21 cellular contexts compared by ENCODE assay signal in the genomic region with DNA sequence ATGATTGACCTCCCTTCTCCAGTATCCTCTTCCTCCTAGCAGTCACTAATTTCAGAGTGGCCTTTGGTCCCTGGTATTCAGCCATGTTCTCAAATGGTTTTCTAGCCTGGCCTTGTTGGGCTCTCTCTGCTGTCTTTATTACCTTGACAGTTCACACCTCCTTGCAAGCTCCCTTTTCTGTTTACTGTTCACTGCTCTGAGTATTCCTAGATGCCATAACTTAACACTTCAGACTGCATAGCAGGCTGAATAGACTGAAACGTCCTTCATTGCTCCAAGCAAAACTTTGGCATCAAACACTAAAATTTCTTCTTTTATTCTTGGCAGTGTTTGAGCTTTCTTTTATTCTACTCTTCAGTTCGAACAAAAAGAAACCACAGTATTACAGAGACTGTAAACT. TPM values are rescaled to one million over a fixed set of nuclear protein-coding genes. Genes with fewer than 3 reads are reported as not detected.
"Had no signal": no experiment of that assay in that cellular context is flagged by ENCODE, and none has a peak within 500 bp of the region (broad histone marks: within the 10 kb centered on the region; RNA-seq: fewer than 3 reads in every experiment).

No MANE protein-coding gene starts in this region.

- H3K9me3 ChIP-seq: psoas muscle, sigmoid colon, stomach, thoracic aorta had no signal

- H3K9me3 Mint-ChIP-seq: central memory CD8-positive, alpha-beta T cell; immature natural killer cell; memory B cell; natural killer cell treated with Interleukin-12 subunit alpha and Interleukin-12 subunit beta and Interleukin-15 and Interleukin-18, amount 100 ng/mL, for 72 hours had no signal

- H3K36me3 Mint-ChIP-seq: immature natural killer cell; memory B cell; natural killer cell treated with Interleukin-12 subunit alpha and Interleukin-12 subunit beta and Interleukin-15 and Interleukin-18, amount 100 ng/mL, for 72 hours had no signal

- DNase-seq: cortex of kidney; dorsolateral prefrontal cortex; effector CD8-positive, alpha-beta T cell; foreskin melanocyte; immature natural killer cell; midbrain; psoas muscle; retina; sigmoid colon; small intestine; stimulated activated CD4-positive, alpha-beta T cell treated with anti-CD3 and anti-CD28 coated beads, Interleukin-12 subunit alpha, Interleukin-12 subunit beta, amount 100 ng/mL, for 4 hours; stimulated activated naive CD4-positive, alpha-beta T cell; stomach; substantia nigra; trophoblast cell had no signal

- H3K27me3 ChIP-seq: dorsolateral prefrontal cortex, sigmoid colon, stomach had no signal

- H3K4me3 Mint-ChIP-seq: central memory CD8-positive, alpha-beta T cell; immature natural killer cell; memory B cell; natural killer cell treated with Interleukin-12 subunit alpha and Interleukin-12 subunit beta and Interleukin-15 and Interleukin-18, amount 100 ng/mL, for 72 hours had no signal

- H3K4me1 ChIP-seq: sigmoid colon, stomach had no signal

- H3K27ac ChIP-seq: dorsolateral prefrontal cortex, psoas muscle, stomach, thoracic aorta had no signal

- ATAC-seq: natural killer cell treated with Interleukin-12 subunit alpha and Interleukin-12 subunit beta and Interleukin-15 and Interleukin-18, amount 100 ng/mL, for 72 hours had no signal

- H3K4me3 ChIP-seq: dorsolateral prefrontal cortex, psoas muscle, sigmoid colon, stomach, thoracic aorta had no signal

- H3K4me1 Mint-ChIP-seq: central memory CD8-positive, alpha-beta T cell; immature natural killer cell; memory B cell had no signal

- H3K36me3 ChIP-seq: sigmoid colon, stomach, thoracic aorta had no signal

- H3K27ac Mint-ChIP-seq: immature natural killer cell; memory B cell; natural killer cell treated with Interleukin-12 subunit alpha and Interleukin-12 subunit beta and Interleukin-15 and Interleukin-18, amount 100 ng/mL, for 72 hours had no signal

RNA-seq across cellular contexts. Expression of a gene that starts 49.7 kb away (rescaled TPM):
- total RNA-seq: glomerular endothelial cell; natural killer cell treated with Interleukin-12 subunit alpha and Interleukin-12 subunit beta and Interleukin-15 and Interleukin-18, amount 100 ng/mL, for 72 hours; thoracic aorta; urinary bladder had no signal
